ENCODE assay signal across 21 cellular contexts in the genomic region with DNA sequence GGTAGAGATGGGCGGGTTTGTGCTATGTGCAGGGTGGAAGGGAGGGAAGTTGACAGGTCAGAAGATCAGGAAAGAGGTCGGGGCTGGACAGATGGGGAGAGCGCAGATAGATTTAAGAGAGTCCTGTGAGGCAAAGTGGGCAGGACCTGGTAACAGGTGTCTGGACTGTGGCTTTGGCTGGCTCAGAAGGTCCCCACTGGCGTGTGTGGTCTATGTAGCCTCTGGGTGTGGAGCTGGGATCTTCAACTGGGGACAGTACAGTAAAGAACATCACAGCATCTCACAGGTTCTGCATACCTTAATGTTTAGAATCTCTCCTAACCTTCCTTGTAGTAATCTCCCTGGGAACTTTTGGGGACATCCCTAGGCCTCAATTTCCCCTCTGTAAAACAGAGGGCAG. TPM values are rescaled to one million over a fixed set of nuclear protein-coding genes. Genes with fewer than 3 reads are reported as not detected.
"Had no signal": no experiment of that assay in that cellular context is flagged by ENCODE, and none has a peak within 500 bp of the region (broad histone marks: within the 10 kb centered on the region; RNA-seq: fewer than 3 reads in every experiment).

No MANE protein-coding gene starts in this region.

- H3K4me1 ChIP-seq: thyroid gland had no signal

- H3K27me3 ChIP-seq: right lobe of liver, thyroid gland had no signal

- ATAC-seq: T-cell had no signal

- DNase-seq: activated CD4-positive, CD25-positive, alpha-beta regulatory T cell treated with anti-CD3 and anti-CD28 coated beads, Interleukin-2, amount 50 U/mL, for 72 hours; activated naive CD4-positive, alpha-beta T cell; activated naive CD8-positive, alpha-beta T cell treated with anti-CD3 and anti-CD28 coated beads, Interleukin-2, amount 10 ng/mL, durations not matched to agents 7 days and 5 days; activated T-cell treated with anti-CD3 and anti-CD28 coated beads for 4 hours; cortex of kidney; effector CD4-positive, alpha-beta T cell; glutamatergic neuron; hypothalamus; kidney; occipital lobe; right lobe of liver; stimulated activated CD4-positive, alpha-beta T cell treated with anti-CD3 and anti-CD28 coated beads, Interleukin-1b, Interleukin-23, amount 100 ng/mL, for 48 hours; T-cell; T1000; thyroid gland had no signal

- H3K4me3 Mint-ChIP-seq: activated naive CD8-positive, alpha-beta T cell treated with anti-CD3 and anti-CD28 coated beads, Interleukin-2, amount 10 ng/mL, durations not matched to agents 7 days and 5 days; brain; nephron; T-cell had no signal

- H3K27me3 Mint-ChIP-seq: activated naive CD8-positive, alpha-beta T cell treated with anti-CD3 and anti-CD28 coated beads, Interleukin-2, amount 10 ng/mL, durations not matched to agents 7 days and 5 days; brain had no signal

- H3K36me3 ChIP-seq: right lobe of liver had no signal

- H3K9me3 ChIP-seq: esophagus muscularis mucosa, right lobe of liver, thyroid gland had no signal

- H3K27ac Mint-ChIP-seq: activated naive CD8-positive, alpha-beta T cell treated with anti-CD3 and anti-CD28 coated beads, Interleukin-2, amount 10 ng/mL, durations not matched to agents 7 days and 5 days; nephron; progenitor cell of endocrine pancreas; T-cell had no signal

- H3K27ac ChIP-seq: esophagus muscularis mucosa, right lobe of liver, thyroid gland had no signal

- H3K36me3 Mint-ChIP-seq: activated naive CD8-positive, alpha-beta T cell treated with anti-CD3 and anti-CD28 coated beads, Interleukin-2, amount 10 ng/mL, durations not matched to agents 7 days and 5 days had no signal

- H3K9me3 Mint-ChIP-seq: activated naive CD8-positive, alpha-beta T cell treated with anti-CD3 and anti-CD28 coated beads, Interleukin-2, amount 10 ng/mL, durations not matched to agents 7 days and 5 days; nephron; T-cell had no signal

- FAIRE-seq: kidney, urothelium cell line had no signal

- H3K4me3 ChIP-seq: esophagus muscularis mucosa, right lobe of liver, thyroid gland had no signal

- H3K4me1 Mint-ChIP-seq: activated naive CD8-positive, alpha-beta T cell treated with anti-CD3 and anti-CD28 coated beads, Interleukin-2, amount 10 ng/mL, durations not matched to agents 7 days and 5 days; T-cell had no signal

RNA-seq across cellular contexts. Expression of gene CKM, which starts 17.7 kb away (rescaled TPM):
- total RNA-seq: activated naive CD8-positive, alpha-beta T cell treated with anti-CD3 and anti-CD28 coated beads, Interleukin-2, amount 10 ng/mL, durations not matched to agents 7 days and 5 days; kidney; progenitor cell of endocrine pancreas; T-cell had no signal

RNA-seq across cellular contexts. Expression of gene KLC3, which starts 35.5 kb away (rescaled TPM):
- total RNA-seq: activated naive CD8-positive, alpha-beta T cell treated with anti-CD3 and anti-CD28 coated beads, Interleukin-2, amount 10 ng/mL, durations not matched to agents 7 days and 5 days; esophagus muscularis mucosa; fibroblast of villous mesenchyme had no signal

RNA-seq across cellular contexts. Expression of gene EXOC3L2, which starts 59.8 kb away (rescaled TPM):
- total RNA-seq: activated naive CD8-positive, alpha-beta T cell treated with anti-CD3 and anti-CD28 coated beads, Interleukin-2, amount 10 ng/mL, durations not matched to agents 7 days and 5 days; fibroblast of villous mesenchyme; occipital lobe; progenitor cell of endocrine pancreas; T-cell had no signal
